In genomic region chr3:8816106-8816505, GRCh38 we compare ENCODE assay signal across 18 cellular contexts. TPM values are rescaled to one million over a fixed set of nuclear protein-coding genes. Genes with fewer than 3 reads are reported as not detected.
DNase-seq lines count a peak whose midpoint lies in the region; ATAC-seq, FAIRE-seq and TF ChIP-seq lines count a peak whose summit lies in the region.
"Had no signal": no experiment of that assay in that cellular context is flagged by ENCODE, and none has a peak within 500 bp of the region (broad histone marks: within the 10 kb centered on the region; RNA-seq: fewer than 3 reads in every experiment).

No MANE protein-coding gene starts in this region.

- TF ChIP-seq CTCF in epithelial cell of proximal tubule (conservative IDR thresholded peaks at IDR 0.05; ENCODE audit: low read depth, low read length), result no peak
- no peak for TF ChIP-seq CTCF in D721Med (IDR thresholded peaks at IDR 0.05; ENCODE audit: insufficient read depth, missing control alignments)

- ATAC-seq in HG02885 (IDR thresholded peaks at IDR 0.05; ENCODE audit: poor library complexity, unreplicated experiment), result no peak

- FAIRE-seq in D721Med (lab: Jason Lieb, UNC), result no peak
- FAIRE-seq: GM12892, H1 had no signal

- DNase-seq in EH (ENCODE audit: low read depth) (peak; percentile 7), M059J (ENCODE audit: low read depth) (peak; percentile 41), epithelial cell of proximal tubule (ENCODE audit: low read depth) (peak; percentile 40), kidney tubule cell (ENCODE audit: low spot score) (peak; percentile 56), D721Med (ENCODE audit: insufficient read length, low spot score) (no peak), RKO (ENCODE audit: low spot score) (no peak)
- no peak for DNase-seq in activated naive CD4-positive, alpha-beta T cell (lab: John Stamatoyannopoulos, UW)
- DNase-seq: 8988T; ACHN; CD4-positive, CD25-positive, alpha-beta regulatory T cell; DMS 273 treated with DMSO at 0.1 percent for 48 hours; GDM1; HCEC 1CT; HFFc6 had no signal

- no peak overlapping the region for H3K4me3 ChIP-seq in epithelial cell of proximal tubule (ENCODE audit: low read depth, low read length)
- H3K4me3 ChIP-seq: BLaER1 treated with 17β-estradiol and CSF1 and Interleukin-3, amounts not matched to agents 10 nM and 100 nM had no signal

RNA-seq across cellular contexts. Expression of gene OXTR, which starts 46.7 kb away (rescaled TPM):
- total RNA-seq in M059J (2014; rRNA removed; shearing (Covaris generic)), result 47.6 and 68.4 TPM in 2 replicates
- 5.9 and 8.4 TPM in 2 replicates for total RNA-seq in epithelial cell of proximal tubule

Comparison
In these comparisons a context has a peak if more than half of its experiments do, and no peak if none do; other contexts are left out.
1. DNase-seq: peak in EH (single experiment), M059J (single experiment), epithelial cell of proximal tubule (single experiment) and kidney tubule cell (single experiment); none in D721Med (single experiment), RKO (single experiment) and activated naive CD4-positive, alpha-beta T cell (0 of 4).